In the genomic region with DNA sequence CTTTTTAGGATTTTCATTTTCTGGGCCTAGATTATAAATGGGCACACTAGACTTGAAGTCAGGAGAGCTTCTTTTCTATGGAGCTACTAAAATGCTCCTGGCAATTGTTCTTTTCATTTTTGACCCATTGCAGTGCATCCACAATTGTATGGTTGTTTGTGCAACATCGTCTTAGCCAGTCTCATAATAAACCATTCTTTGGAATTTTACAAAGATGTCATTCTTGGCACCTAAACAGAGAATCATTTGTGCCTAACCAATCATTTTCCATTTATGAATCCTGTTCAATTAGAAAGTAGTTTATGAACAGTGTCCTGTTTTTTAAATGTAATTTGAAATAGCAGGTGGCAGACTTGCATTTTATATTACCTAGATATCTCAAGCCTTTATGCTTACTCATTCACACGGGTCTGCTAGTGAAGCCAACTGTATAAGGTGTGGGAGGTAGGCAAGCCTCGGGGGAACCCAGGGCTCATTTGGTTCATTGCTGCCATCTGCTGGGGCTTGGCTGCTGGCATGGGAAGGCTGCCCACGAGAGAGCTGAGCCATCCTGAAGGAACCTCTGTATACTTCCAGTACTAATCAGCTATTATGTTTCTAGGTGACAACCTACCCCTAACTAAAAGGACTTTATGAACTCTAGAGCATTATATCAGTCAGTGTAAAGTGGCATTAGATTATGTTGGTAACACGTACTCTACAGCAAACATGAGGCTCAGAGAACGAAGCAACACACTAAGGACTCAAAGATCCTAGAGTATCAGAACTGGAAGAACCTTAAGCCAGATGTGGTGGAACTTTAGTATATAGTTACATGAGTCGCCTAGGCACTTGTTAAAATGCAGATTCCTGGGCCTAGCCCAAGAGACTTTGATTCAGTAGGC, we compare ENCODE assay signal across 8 cellular contexts. TPM values are rescaled to one million over a fixed set of nuclear protein-coding genes. Genes with fewer than 3 reads are reported as not detected.
DNase-seq lines count a peak whose midpoint lies in the region; ATAC-seq and TF ChIP-seq lines count a peak whose summit lies in the region.

No MANE protein-coding gene starts in this region.

- H3K9ac ChIP-seq in adipocyte (ENCODE audit: low read length) = no peak overlapping the region

- DNase-seq in BE2C (peak; percentile 71), KG1 (lab: John Stamatoyannopoulos, UW) (peak; percentile 10), SJSA1 (ENCODE audit: low read depth in 1 of 2, low spot score in 2 of 2) (peak; percentile 38 to 63), adipocyte (ENCODE audit: low read depth) (peak; percentile 88), right cardiac atrium (peak; percentile 40 to 83 (median 77)), skeletal muscle cell (ENCODE audit: low read depth) (peak; percentile 34), SKM-1 treated with dmso at 0.1 percent for 144 hours (lab: John Stamatoyannopoulos, UW; ENCODE audit: unreplicated experiment) (no peak)

- no peaks in the 10 kb centered on the region for H3K4me1 ChIP-seq in BE2C
- 0 out of 2 replicates have a peak, but pooled peaks cover 8% of the 10 kb centered on the region for H3K4me1 ChIP-seq in SJSA1 (replicated peaks)
- H3K4me1 ChIP-seq in adipocyte (ENCODE audit: control insufficient read depth, insufficient read depth, low read length) = peaks cover 5% of the 10 kb centered on the region
- no peaks in the 10 kb centered on the region for H3K4me1 ChIP-seq in right cardiac atrium (ENCODE audit: control insufficient read depth, insufficient read depth, low read length)

- H3K36me3 ChIP-seq in BE2C (peaks cover 13% of the 10 kb centered on the region), SJSA1 (peaks cover 3% of the 10 kb centered on the region), adipocyte (ENCODE audit: control insufficient read depth, insufficient read depth, low read length, severe bottlenecking) (peaks cover 3% of the 10 kb centered on the region)

- ATAC-seq in GM18909 (IDR thresholded peaks at IDR 0.05; ENCODE audit: poor library complexity, unreplicated experiment) (peak; percentile 62), right cardiac atrium (peak; percentile 88 to 94)

- TF ChIP-seq CTCF in BE2C (IDR thresholded peaks at IDR 0.05; ENCODE audit: low read depth, low read length) = peak; percentile 86

- H3K27me3 ChIP-seq in BE2C = no peaks in the 10 kb centered on the region
- no peaks in the 10 kb centered on the region for H3K27me3 ChIP-seq in SJSA1 (replicated peaks)
- no peaks in the 10 kb centered on the region for H3K27me3 ChIP-seq in adipocyte (replicated peaks; ENCODE audit: control insufficient read depth, insufficient read depth, low read length)
- no peaks in the 10 kb centered on the region for H3K27me3 ChIP-seq in right cardiac atrium (ENCODE audit: control insufficient read depth, insufficient read depth)

- H3K4me3 ChIP-seq in BE2C (ENCODE audit: low read depth, low read length) (no peak overlapping the region), SJSA1 (no peak overlapping the region), adipocyte (ENCODE audit: low read length) (no peak overlapping the region), right cardiac atrium (ENCODE audit: low read length) (no peak overlapping the region), skeletal muscle cell (ENCODE audit: low read depth, low read length) (no peak overlapping the region)

- 46% methylated on average over 7 of the region's 7 CpGs for WGBS in right cardiac atrium

- no peaks in the 10 kb centered on the region for H3K9me3 ChIP-seq in BE2C
- H3K9me3 ChIP-seq in SJSA1 (replicated peaks) = no peaks in the 10 kb centered on the region
- no peaks in the 10 kb centered on the region for H3K9me3 ChIP-seq in adipocyte (ENCODE audit: control insufficient read depth, low read length)
- H3K9me3 ChIP-seq in right cardiac atrium (ENCODE audit: control insufficient read depth, low read length) = no peaks in the 10 kb centered on the region

- intact Hi-C loops in right cardiac atrium (cut with DNase I) = loop anchor here (2.0 to 5.0 kb wide), 2 partner anchors 234 kb away; no protein-coding TSS in a partner anchor

- H3K27ac ChIP-seq in SJSA1 (no peak overlapping the region), right cardiac atrium (ENCODE audit: low read length) (no peak overlapping the region)

RNA-seq across cellular contexts. Expression of a gene that starts 60.0 kb away (rescaled TPM):
- 1,369 TPM for polyA plus RNA-seq in BE2C (2012; ENCODE audit: insufficient read depth, insufficient read length, low read depth)
- total RNA-seq in SJSA1 (2014; rRNA removed; shearing (Covaris generic)) = 1,541 and 1,642 TPM in 2 replicates
- total RNA-seq in right cardiac atrium = 1,000 to 10,000 TPM; 3,534 to 4,755 (median 4,285) TPM
- polyA plus RNA-seq in right cardiac atrium = 8,085 TPM
